ENCODE assay signal across 21 cellular contexts in genomic region chr7:124536156-124536762, GRCh38.
DNase-seq lines count a peak whose midpoint lies in the region; ATAC-seq and TF ChIP-seq lines count a peak whose summit lies in the region.
"Had no signal": no experiment of that assay in that cellular context is flagged by ENCODE, and none has a peak within 500 bp of the region (broad histone marks: within the 10 kb centered on the region; RNA-seq: fewer than 3 reads in every experiment).

No MANE protein-coding gene starts in this region.

- H3K9me3 ChIP-seq in ascending aorta = no peaks in the 10 kb centered on the region
- no peaks in the 10 kb centered on the region for H3K9me3 ChIP-seq in sigmoid colon
- H3K9me3 ChIP-seq: adrenal gland, heart left ventricle, prostate gland, transverse colon had no signal

- TF ChIP-seq EP300 in sigmoid colon (IDR thresholded peaks at IDR 0.05) = no peak

- intact Hi-C loops in CD14-positive monocyte (cut with micrococcal nuclease) (no loop called here), ascending aorta (cut with DNase I) (no loop called here), sigmoid colon (cut with DNase I) (no loop called here)

- ATAC-seq in foreskin keratinocyte = peak; percentile 36
- ATAC-seq: CD8-positive, alpha-beta T cell; HCT116; heart left ventricle; Panc1 had no signal

- H3K4me1 ChIP-seq in foreskin keratinocyte = peaks cover 10% of the 10 kb centered on the region
- H3K4me1 ChIP-seq in ascending aorta = no peaks in the 10 kb centered on the region
- H3K4me1 ChIP-seq in sigmoid colon = no peaks in the 10 kb centered on the region
- H3K4me1 ChIP-seq: adrenal gland, heart left ventricle, prostate gland, transverse colon had no signal

- 15 to 44% methylated on average over 3 of the region's 3 CpGs for WGBS in sigmoid colon, 2 donors

- H3K36me3 Mint-ChIP-seq in CD14-positive monocyte = no peaks in the 10 kb centered on the region
- H3K36me3 Mint-ChIP-seq: CD8-positive, alpha-beta T cell; memory B cell had no signal

- H3K4me3 Mint-ChIP-seq in CD14-positive monocyte = no peak overlapping the region
- H3K4me3 Mint-ChIP-seq: CD8-positive, alpha-beta T cell; memory B cell; T-helper 1 cell treated with Interleukin-12 subunit alpha and Interleukin-12 subunit beta and Interleukin-4 antibody, amounts not matched to agents 30 μg/mL and 1 μg/mL, for 36 hours had no signal

- TF ChIP-seq POLR2A in sigmoid colon (IDR thresholded peaks at IDR 0.05) = no peak

- H3K27ac Mint-ChIP-seq in CD14-positive monocyte = no peak overlapping the region
- H3K27ac Mint-ChIP-seq: CD8-positive, alpha-beta T cell; memory B cell; T-helper 1 cell treated with Interleukin-12 subunit alpha and Interleukin-12 subunit beta and Interleukin-4 antibody, amounts not matched to agents 30 μg/mL and 1 μg/mL, for 36 hours had no signal

- TF ChIP-seq CTCF in foreskin keratinocyte (conservative IDR thresholded peaks at IDR 0.05) (no peak), CD14-positive monocyte (IDR thresholded peaks at IDR 0.05) (no peak), ascending aorta (IDR thresholded peaks at IDR 0.05) (no peak), sigmoid colon (IDR thresholded peaks at IDR 0.05) (no peak)

- no peaks in the 10 kb centered on the region for H3K27me3 Mint-ChIP-seq in CD14-positive monocyte (ENCODE audit: low read depth in 3 of 3)
- H3K27me3 Mint-ChIP-seq: memory B cell had no signal

- no peaks in the 10 kb centered on the region for H3K9me3 Mint-ChIP-seq in CD14-positive monocyte
- H3K9me3 Mint-ChIP-seq: CD8-positive, alpha-beta T cell; T-helper 1 cell treated with Interleukin-12 subunit alpha and Interleukin-12 subunit beta and Interleukin-4 antibody, amounts not matched to agents 30 μg/mL and 1 μg/mL, for 36 hours had no signal

- no peaks in the 10 kb centered on the region for H3K36me3 ChIP-seq in ascending aorta
- H3K36me3 ChIP-seq in sigmoid colon = no peaks in the 10 kb centered on the region
- H3K36me3 ChIP-seq: adrenal gland, heart left ventricle, prostate gland, transverse colon had no signal

- H3K27ac ChIP-seq in foreskin keratinocyte = no peak overlapping the region
- no peak overlapping the region for H3K27ac ChIP-seq in ascending aorta
- H3K27ac ChIP-seq in sigmoid colon = no peak overlapping the region
- H3K27ac ChIP-seq: adrenal gland, heart left ventricle, prostate gland, transverse colon had no signal

- H3K4me3 ChIP-seq in ascending aorta = no peak overlapping the region
- H3K4me3 ChIP-seq in sigmoid colon = no peak overlapping the region
- H3K4me3 ChIP-seq: adrenal gland, heart left ventricle, prostate gland, transverse colon had no signal

- DNase-seq in A172 (ENCODE audit: low spot score) (peak; percentile 54), HCEC 1CT (peak; percentile 59), amniotic epithelial cell (ENCODE audit: low read depth) (peak; percentile 12), foreskin keratinocyte (no peak), CD14-positive monocyte (ENCODE audit: low spot score) (no peak), NCI-H1048 (lab: John Stamatoyannopoulos, UW) (no peak), ascending aorta (ENCODE audit: low spot score in 2 of 2) (no peak), sigmoid colon (no peak)
- DNase-seq: 8988T; adrenal gland; AML-193; caudate nucleus; CD8-positive, alpha-beta T cell; DMS153; heart left ventricle; transverse colon had no signal

- H3K27me3 ChIP-seq in foreskin keratinocyte (no peaks in the 10 kb centered on the region), ascending aorta (no peaks in the 10 kb centered on the region), sigmoid colon (no peaks in the 10 kb centered on the region)
- H3K27me3 ChIP-seq: adrenal gland, heart left ventricle, transverse colon had no signal

- no peaks in the 10 kb centered on the region for H3K4me1 Mint-ChIP-seq in CD14-positive monocyte
- H3K4me1 Mint-ChIP-seq: memory B cell had no signal

Comparison
In these comparisons a context has a peak if more than half of its experiments do, and no peak if none do; other contexts are left out.
1. DNase-seq: peak in A172 (single experiment), HCEC 1CT (single experiment) and amniotic epithelial cell (single experiment); none in foreskin keratinocyte (0 of 2), CD14-positive monocyte (single experiment), NCI-H1048 (single experiment), ascending aorta (0 of 2) and sigmoid colon (single experiment).